Comparison of ENCODE assay signal across 8 cellular contexts in the genomic region with DNA sequence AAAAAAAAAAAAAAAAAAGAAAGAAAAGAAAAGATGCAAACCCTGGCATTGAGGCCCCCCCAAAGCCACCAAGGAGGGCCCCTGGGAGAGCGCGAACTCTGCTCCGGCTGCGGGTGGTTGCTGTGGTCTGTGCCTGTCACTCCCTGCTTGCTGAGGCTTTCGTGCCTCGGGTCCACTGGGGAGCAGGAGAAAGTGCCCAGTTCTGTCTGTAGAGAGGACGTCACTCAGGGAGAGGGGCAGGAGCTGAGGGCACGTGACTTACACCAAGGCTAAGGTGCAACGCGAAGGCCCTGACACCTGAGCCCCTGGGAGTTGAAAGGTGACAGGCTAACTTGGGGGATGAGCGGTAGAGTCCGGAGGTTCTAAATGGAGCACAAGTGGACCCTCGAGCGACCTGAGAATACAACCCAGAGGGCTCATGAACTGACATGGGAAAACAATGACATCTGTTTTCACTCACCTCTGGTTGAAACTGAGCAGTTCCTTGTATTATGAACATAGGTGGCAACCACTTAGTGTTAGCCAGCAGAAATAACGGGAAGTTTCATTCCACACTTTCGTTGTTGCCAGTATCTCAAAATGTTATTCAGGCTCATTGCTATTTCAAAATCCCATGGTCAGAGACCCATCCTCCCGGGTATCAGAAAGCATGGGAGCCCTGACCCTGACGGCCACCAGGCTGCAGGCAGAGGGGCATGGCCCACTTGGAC.
DNase-seq lines count a peak whose midpoint lies in the region; ATAC-seq and TF ChIP-seq lines count a peak whose summit lies in the region.

No MANE protein-coding gene starts in this region.

- peak overlapping the region; percentile 79 for H3K27ac ChIP-seq in PC-3 (ENCODE audit: low read length)

- DNase-seq in PC-3 = no peak
- peak; percentile 55 to 58 (median 55) for DNase-seq in immature natural killer cell
- DNase-seq in NCI-H2196 (lab: John Stamatoyannopoulos, UW; ENCODE audit: unreplicated experiment) = no peak
- DNase-seq in ecto neural progenitor cell (ENCODE audit: low spot score) = no peak
- DNase-seq in HK-2 (ENCODE audit: unreplicated experiment) = no peak
- DNase-seq in COLO829 (ENCODE audit: low spot score) = no peak

- H3K9me3 ChIP-seq in PC-3 (ENCODE audit: low read length) = no peaks in the 10 kb centered on the region

- no peaks in the 10 kb centered on the region for H3F3A ChIP-seq in PC-3 (ENCODE audit: low read length, unreplicated experiment)

- H3K4me3 ChIP-seq in PC-3 (ENCODE audit: low read length) = peak overlapping the region; percentile 57; the same call in 1 of the 2 replicates

- H3K4me3 Mint-ChIP-seq in immature natural killer cell = peak overlapping the region; percentile 71 to 83 (median 79)

- H3K9me3 Mint-ChIP-seq in immature natural killer cell = peaks cover 0 to 3% (median 0%) of the 10 kb centered on the region in 6 donors

- TF ChIP-seq CTCF in PC-3 (conservative IDR thresholded peaks at IDR 0.05; ENCODE audit: low read depth, low read length) = no peak

- H3K4me2 ChIP-seq in PC-3 (ENCODE audit: low read length) = peak overlapping the region; percentile 79

- H3K27me3 ChIP-seq in PC-3 (ENCODE audit: low read length) = no peaks in the 10 kb centered on the region

- H3K9ac ChIP-seq in PC-3 (ENCODE audit: low read length) = peak overlapping the region; percentile 69; the same call in 1 of the 2 replicates

- no peaks in the 10 kb centered on the region for H3K36me3 Mint-ChIP-seq in immature natural killer cell

- CTCF ChIA-PET in PC-3 (lab: Charles Lee) = no interaction called here

- no peaks in the 10 kb centered on the region for H3K79me2 ChIP-seq in PC-3 (ENCODE audit: low read length)

- no peaks in the 10 kb centered on the region for H3K9me2 ChIP-seq in PC-3 (replicated peaks; ENCODE audit: low read length)

- H3K27ac Mint-ChIP-seq in immature natural killer cell = peak overlapping the region; percentile 24 to 99 (median 97)

- H4K20me1 ChIP-seq in PC-3 (ENCODE audit: low read length) = no peaks in the 10 kb centered on the region

- no TSS peak for BruUV-seq in PC-3 (replicated peaks; lab: Mats Ljungman, UMichigan)

- intact Hi-C loops in PC-3 (cut with micrococcal nuclease) = no loop called here

- H3K36me3 ChIP-seq in PC-3 (ENCODE audit: low read depth, low read length) = peaks cover 2% of the 10 kb centered on the region; the same call in 1 of the 2 replicates

- H3K4me1 Mint-ChIP-seq in immature natural killer cell = peaks cover 49 to 61% of the 10 kb centered on the region in 2 donors

- H2AFZ ChIP-seq in PC-3 (ENCODE audit: low read length) = peak overlapping the region; percentile 76; the same call in 1 of the 2 replicates

- POLR2A ChIA-PET in PC-3 (lab: Charles Lee; ENCODE audit: unreplicated experiment) = no interaction called here

- ATAC-seq in GM18508 (IDR thresholded peaks at IDR 0.05; ENCODE audit: insufficient read depth, unreplicated experiment) (peak; percentile 17), HG02588 (IDR thresholded peaks at IDR 0.05; ENCODE audit: unreplicated experiment) (peak; percentile 19), PC-3 (no peak; the same call in 1 of the 2 replicates)

- H3K27me3 Mint-ChIP-seq in immature natural killer cell (ENCODE audit: low read depth in 3 of 3) = peaks cover 25 to 35% (median 25%) of the 10 kb centered on the region in 3 donors

- H3K4me1 ChIP-seq in PC-3 (ENCODE audit: insufficient read depth, low read length) = peaks cover 13% of the 10 kb centered on the region

Comparison
In these comparisons a context has a peak if more than half of its experiments do, and no peak if none do; other contexts are left out.
1. DNase-seq: peak in immature natural killer cell (3 of 3); none in PC-3 (single experiment), NCI-H2196 (single experiment), ecto neural progenitor cell (single experiment), HK-2 (single experiment) and COLO829 (single experiment).